Comparison of ENCODE assay signal across 1 cellular context in the genomic region with DNA sequence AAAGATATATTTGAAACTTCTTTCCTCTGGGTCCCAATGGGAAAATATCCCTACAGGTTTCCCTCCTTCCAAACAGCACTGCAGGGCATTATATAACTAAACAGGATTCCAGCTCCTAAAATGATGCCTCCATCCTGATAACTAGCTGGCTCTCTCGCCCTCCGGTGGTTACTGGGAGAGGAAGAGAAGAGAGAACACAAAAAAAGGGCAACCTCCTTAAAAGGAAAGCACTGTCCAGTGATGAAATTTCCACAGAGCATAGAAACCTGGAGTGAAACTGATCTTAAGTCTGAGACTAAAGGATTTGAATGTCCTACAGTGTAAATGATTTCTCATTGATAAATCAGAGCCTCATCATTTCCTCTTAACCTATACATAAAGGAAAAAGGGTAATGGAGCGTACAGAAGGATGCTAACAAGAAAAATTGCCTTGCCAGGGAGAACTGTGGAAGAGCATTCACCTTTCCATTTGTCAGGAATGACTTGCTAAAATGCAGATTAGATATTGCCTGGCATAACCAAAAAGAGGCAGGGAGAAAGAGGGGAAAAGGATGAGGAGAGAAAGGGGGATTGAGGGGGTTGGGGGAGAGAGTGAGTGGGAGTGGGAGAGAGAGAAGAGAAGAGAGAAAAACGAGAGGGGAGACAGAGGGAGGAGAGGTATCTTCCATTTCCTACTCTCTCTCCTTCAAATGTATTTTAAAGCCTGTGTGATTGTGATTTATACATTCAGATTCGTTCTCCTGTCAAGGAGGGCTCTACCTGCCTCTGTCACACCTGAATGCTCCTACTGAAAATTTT.
A peak's percentile ranks its signal among the peaks of the same experiment; 100 is the strongest.
TF ChIP-seq lines count a peak whose summit lies in the region.

No MANE protein-coding gene starts in this region.

TF ChIP-seq in IMR-90, 13 proteins besides CTCF, POLR2A, EP300 and RAD21 (continued from another document):
- TF ChIP-seq FOS (IDR thresholded peaks at IDR 0.05; ENCODE audit: low read depth, low read length) (no peak), NFE2L2 (IDR thresholded peaks at IDR 0.05; ENCODE audit: low read depth, low read length) (no peak), MAFK (IDR thresholded peaks at IDR 0.05; ENCODE audit: low read depth, low read length) (no peak), CEBPB (IDR thresholded peaks at IDR 0.05; ENCODE audit: low read depth, low read length) (peak; percentile 60), BHLHE40 (IDR thresholded peaks at IDR 0.05; ENCODE audit: low read depth, low read length) (no peak), MXI1 (IDR thresholded peaks at IDR 0.05; ENCODE audit: borderline replicate concordance, low read depth, low read length) (no peak), CHD1 (IDR thresholded peaks at IDR 0.05; ENCODE audit: low read depth, low read length) (no peak)
- TF ChIP-seq, protein P1, sequence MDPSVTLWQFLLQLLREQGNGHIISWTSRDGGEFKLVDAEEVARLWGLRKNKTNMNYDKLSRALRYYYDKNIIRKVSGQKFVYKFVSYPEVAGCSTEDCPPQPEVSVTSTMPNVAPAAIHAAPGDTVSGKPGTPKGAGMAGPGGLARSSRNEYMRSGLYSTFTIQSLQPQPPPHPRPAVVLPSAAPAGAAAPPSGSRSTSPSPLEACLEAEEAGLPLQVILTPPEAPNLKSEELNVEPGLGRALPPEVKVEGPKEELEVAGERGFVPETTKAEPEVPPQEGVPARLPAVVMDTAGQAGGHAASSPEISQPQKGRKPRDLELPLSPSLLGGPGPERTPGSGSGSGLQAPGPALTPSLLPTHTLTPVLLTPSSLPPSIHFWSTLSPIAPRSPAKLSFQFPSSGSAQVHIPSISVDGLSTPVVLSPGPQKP (IDR thresholded peaks at IDR 0.05; ENCODE audit: borderline replicate concordance, low read depth, low read length) = no peak
